13 cellular contexts compared by ENCODE assay signal in the genomic region with DNA sequence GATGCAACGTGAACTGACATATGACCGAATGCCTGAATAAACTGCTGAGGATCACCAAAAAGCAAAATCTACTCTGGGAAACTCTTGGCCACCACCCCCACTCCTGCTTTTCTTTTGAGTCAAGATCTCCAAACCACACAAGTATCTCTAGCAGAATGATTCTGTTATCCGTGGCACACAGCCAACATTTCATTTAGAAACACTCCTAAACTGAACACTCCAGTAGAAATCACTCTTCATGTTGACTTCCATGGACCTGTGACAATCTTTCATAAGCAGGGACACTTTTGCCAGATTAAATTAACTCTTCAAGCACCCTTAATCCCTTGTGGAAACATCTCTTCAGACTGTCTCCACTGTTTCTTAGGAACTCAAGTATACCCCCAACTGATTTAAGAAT. TPM values are rescaled to one million over a fixed set of nuclear protein-coding genes. Genes with fewer than 3 reads are reported as not detected.
DNase-seq lines count a peak whose midpoint lies in the region; ATAC-seq, FAIRE-seq and TF ChIP-seq lines count a peak whose summit lies in the region.
"Had no signal": no experiment of that assay in that cellular context is flagged by ENCODE, and none has a peak within 500 bp of the region (broad histone marks: within the 10 kb centered on the region; RNA-seq: fewer than 3 reads in every experiment).

No MANE protein-coding gene starts in this region.

- H3K36me3 ChIP-seq in right lobe of liver = no peaks in the 10 kb centered on the region

- in situ Hi-C loops in astrocyte of the spinal cord (cut with HindIII; ENCODE audit: low sequenced_read_pairs) = no loop called here

- no peak for TF ChIP-seq POLR2A in H54 (IDR thresholded peaks at IDR 0.05; ENCODE audit: low read depth, low read length)
- TF ChIP-seq POLR2A in right lobe of liver (IDR thresholded peaks at IDR 0.05) = no peak

- DNase-seq in AG08396 (ENCODE audit: low spot score) (peak; percentile 16), H54 (ENCODE audit: insufficient read length, low spot score) (peak; percentile 5), astrocyte of the spinal cord (ENCODE audit: low read depth, low spot score) (peak; percentile 75), right lobe of liver (peak in 1 of 3 donors; percentile 65), GOT3 (lab: John Stamatoyannopoulos, UW) (no peak), HTR-8/SVneo (ENCODE audit: insufficient read length, low spot score) (no peak), foreskin melanocyte (no peak)
- DNase-seq: activated CD4-positive, alpha-beta T cell treated with anti-CD3 and anti-CD28 coated beads, Interleukin-2, amount 50 U/mL, for 1 hour had no signal

- intact Hi-C loops in right lobe of liver (cut with DNase I) = no loop called here

- no peaks in the 10 kb centered on the region for H3K27me3 ChIP-seq in right lobe of liver

- ATAC-seq in right lobe of liver (peak; percentile 86 to 92 (median 89)), HG03469 (IDR thresholded peaks at IDR 0.05; ENCODE audit: unreplicated experiment) (no peak)

- H3K27ac ChIP-seq in right lobe of liver = no peak overlapping the region
- H3K27ac ChIP-seq: HL-60 had no signal

- FAIRE-seq in H54 (lab: Jason Lieb, UNC) (no peak), HTR-8/SVneo (lab: Jason Lieb, UNC) (no peak)
- FAIRE-seq: keratinocyte had no signal

- H3K4me3 ChIP-seq in astrocyte of the spinal cord (ENCODE audit: low read depth, low read length) = no peak overlapping the region
- H3K4me3 ChIP-seq in right lobe of liver = no peak overlapping the region

- TF ChIP-seq CTCF in astrocyte of the spinal cord (IDR thresholded peaks at IDR 0.05; ENCODE audit: low read depth, low read length) (no peak), right lobe of liver (IDR thresholded peaks at IDR 0.05) (no peak)

- H3K9me3 ChIP-seq in right lobe of liver = no peaks in the 10 kb centered on the region

- WGBS in right lobe of liver (ENCODE audit: insufficient coverage, low coverage, low lambda C conversion rate, missing lambda C conversion rate) = 22% methylated on average over 3 of the region's 3 CpGs

- H3K4me1 ChIP-seq in right lobe of liver = peaks cover 0 to 24% (median 4%) of the 10 kb centered on the region in 4 donors

RNA-seq across cellular contexts. Expression of gene VSIG10L2, which starts 44.4 kb away (rescaled TPM):
- total RNA-seq in right lobe of liver = under 1 TPM in 1 of 6 experiments, not detected in 5; 0.06 TPM
- total RNA-seq: chondrocyte, OCI-LY7 had no signal

Comparison
In these comparisons a context has a peak if more than half of its experiments do, and no peak if none do; other contexts are left out.
1. DNase-seq: peak in AG08396 (single experiment), H54 (single experiment) and astrocyte of the spinal cord (single experiment); none in GOT3 (single experiment), HTR-8/SVneo (single experiment) and foreskin melanocyte (single experiment).